Comparison of ENCODE assay signal across 9 cellular contexts in genomic region chr9:95047452-95048224, GRCh38.
DNase-seq lines count a peak whose midpoint lies in the region; ATAC-seq and TF ChIP-seq lines count a peak whose summit lies in the region.
"Had no signal": no experiment of that assay in that cellular context is flagged by ENCODE, and none has a peak within 500 bp of the region (broad histone marks: within the 10 kb centered on the region; RNA-seq: fewer than 3 reads in every experiment).

No MANE protein-coding gene starts in this region.

- no peaks in the 10 kb centered on the region for H4K20me1 ChIP-seq in mammary epithelial cell (ENCODE audit: insufficient read depth, low read length)

- 83% methylated on average over 3 of the region's 3 CpGs for WGBS in mammary epithelial cell (ENCODE audit: low coverage, missing lambda C conversion rate)

- peak overlapping the region; percentile 18 for H3K27ac ChIP-seq in mammary epithelial cell (ENCODE audit: insufficient read depth, low read depth, low read length)
- no peak overlapping the region for H3K27ac ChIP-seq in naive thymus-derived CD4-positive, alpha-beta T cell (ENCODE audit: low read depth, low read length)

- no peak overlapping the region for H2AFZ ChIP-seq in mammary epithelial cell (ENCODE audit: low read depth, low read length)

- peaks cover 65% of the 10 kb centered on the region for H3K79me2 ChIP-seq in mammary epithelial cell (ENCODE audit: insufficient read depth, low read length)

- intact Hi-C loops in mammary epithelial cell (cut with micrococcal nuclease), result loop anchor here (1.0 to 2.0 kb wide), 5 partner anchors 9 to 264 kb away; no protein-coding TSS in a partner anchor
- intact Hi-C loops in naive thymus-derived CD4-positive, alpha-beta T cell (cut with micrococcal nuclease), result loop anchor here in 1 of 2 donors (1.0 kb wide), 1 partner anchor 321 kb away; the partner anchor contains the start of gene AOPEP
- intact Hi-C loops in activated T-helper 2 cell treated with anti-CD3 and anti-CD28 coated beads, Interferon-gamma antibody, Interleukin-2, Interleukin-4, amounts not matched to agents 10 μg/mL and 5 μg/mL and 100 μg/mL, durations not matched to agents 14 hours and 24 hours and 36 hours (cut with micrococcal nuclease), result no loop called here

- H3K9me3 Mint-ChIP-seq in stimulated activated naive CD8-positive, alpha-beta T cell treated with anti-CD3 and anti-CD28 coated beads, Interleukin-15, Interleukin-2, amounts not matched to agents 100 ng/mL and 50 ng/mL, for 24 hours, result no peaks in the 10 kb centered on the region
- no peaks in the 10 kb centered on the region for H3K9me3 Mint-ChIP-seq in naive thymus-derived CD4-positive, alpha-beta T cell
- no peaks in the 10 kb centered on the region for H3K9me3 Mint-ChIP-seq in activated T-helper 2 cell treated with anti-CD3 and anti-CD28 coated beads, Interferon-gamma antibody, Interleukin-2, Interleukin-4, amounts not matched to agents 10 μg/mL and 5 μg/mL and 100 μg/mL, durations not matched to agents 14 hours and 24 hours and 36 hours

- dilution Hi-C loops in mammary epithelial cell (cut with HindIII; ENCODE audit: low sequenced_read_pairs), result no loop called here

- in situ Hi-C loops in mammary epithelial cell (cut with MboI; ENCODE audit: low sequenced_read_pairs in 2 of 2), result no loop called here

- H3K9ac ChIP-seq in mammary epithelial cell (ENCODE audit: insufficient read depth, low read length), result no peak overlapping the region

- H3K4me1 ChIP-seq in mammary epithelial cell (ENCODE audit: insufficient read depth, low read length), result peaks cover 15% of the 10 kb centered on the region
- H3K4me1 ChIP-seq in naive thymus-derived CD4-positive, alpha-beta T cell (ENCODE audit: control insufficient read depth in 2 of 2, insufficient read depth in 2 of 2, low read length in 2 of 2), result peaks cover 0 to 4% of the 10 kb centered on the region in 2 donors
- H3K4me1 ChIP-seq: testis had no signal

- no peak for DNase-seq in stimulated activated naive CD8-positive, alpha-beta T cell treated with anti-CD3 and anti-CD28 coated beads, Interleukin-15, Interleukin-2, amounts not matched to agents 100 U/mL and 50 U/mL, for 24 hours
- DNase-seq in mammary epithelial cell (no peak), SKM-1 (lab: John Stamatoyannopoulos, UW; ENCODE audit: unreplicated experiment) (no peak), middle frontal gyrus (ENCODE audit: extremely low spot score, low spot score) (no peak), NCI-H345 (lab: John Stamatoyannopoulos, UW) (no peak)
- DNase-seq in naive thymus-derived CD4-positive, alpha-beta T cell, result no peak
- no peak for DNase-seq in activated T-helper 2 cell treated with anti-CD3 and anti-CD28 coated beads, Interferon-gamma antibody, Interleukin-2, Interleukin-4, amounts not matched to agents 10 μg/mL and 5 μg/mL and 100 μg/mL, durations not matched to agents 14 hours and 24 hours and 36 hours (ENCODE audit: low spot score)

- BruUV-seq in mammary epithelial cell (replicated peaks; lab: Mats Ljungman, UMichigan), result no TSS peak

- peaks cover 8% of the 10 kb centered on the region for H3K4me1 Mint-ChIP-seq in stimulated activated naive CD8-positive, alpha-beta T cell treated with anti-CD3 and anti-CD28 coated beads, Interleukin-15, Interleukin-2, amounts not matched to agents 100 ng/mL and 50 ng/mL, for 24 hours (ENCODE audit: low read depth)
- H3K4me1 Mint-ChIP-seq in naive thymus-derived CD4-positive, alpha-beta T cell, result peaks cover 0 to 14% (median 10%) of the 10 kb centered on the region in 7 donors
- H3K4me1 Mint-ChIP-seq in activated T-helper 2 cell treated with anti-CD3 and anti-CD28 coated beads, Interferon-gamma antibody, Interleukin-2, Interleukin-4, amounts not matched to agents 10 μg/mL and 5 μg/mL and 100 μg/mL, durations not matched to agents 14 hours and 24 hours and 36 hours (ENCODE audit: low read depth), result peaks cover 10% of the 10 kb centered on the region

- no peaks in the 10 kb centered on the region for H3K36me3 Mint-ChIP-seq in stimulated activated naive CD8-positive, alpha-beta T cell treated with anti-CD3 and anti-CD28 coated beads, Interleukin-15, Interleukin-2, amounts not matched to agents 100 ng/mL and 50 ng/mL, for 24 hours (ENCODE audit: low read depth)
- H3K36me3 Mint-ChIP-seq in naive thymus-derived CD4-positive, alpha-beta T cell, result peaks cover 0 to 10% (median 4%) of the 10 kb centered on the region in 5 donors
- H3K36me3 Mint-ChIP-seq in activated T-helper 2 cell treated with anti-CD3 and anti-CD28 coated beads, Interferon-gamma antibody, Interleukin-2, Interleukin-4, amounts not matched to agents 10 μg/mL and 5 μg/mL and 100 μg/mL, durations not matched to agents 14 hours and 24 hours and 36 hours (ENCODE audit: low read depth), result peaks cover 9% of the 10 kb centered on the region

- TF ChIP-seq CTCF in mammary epithelial cell (conservative IDR thresholded peaks at IDR 0.05 in 1 of 2, IDR thresholded peaks at IDR 0.05 in 1 of 2; ENCODE audit: extremely low read depth in 1 of 2, insufficient read depth in 1 of 2, low read depth in 1 of 2, low read length in 2 of 2), result no peak

- no peaks in the 10 kb centered on the region for H3K27me3 ChIP-seq in mammary epithelial cell (ENCODE audit: insufficient read depth, low read length)
- peaks cover 8 to 9% of the 10 kb centered on the region in 2 donors for H3K27me3 ChIP-seq in naive thymus-derived CD4-positive, alpha-beta T cell (ENCODE audit: control insufficient read depth in 2 of 2, insufficient read depth in 2 of 2, low read length in 2 of 2)
- H3K27me3 ChIP-seq: testis had no signal

- CTCF ChIA-PET in mammary epithelial cell (lab: Charles Lee; ENCODE audit: low non-redundant PET), result no interaction called here
- CTCF ChIA-PET in naive thymus-derived CD4-positive, alpha-beta T cell (lab: Charles Lee), result no interaction called here

- POLR2A ChIA-PET in naive thymus-derived CD4-positive, alpha-beta T cell (lab: Charles Lee), result no interaction called here

- no peak for ATAC-seq in stimulated activated naive CD8-positive, alpha-beta T cell treated with anti-CD3 and anti-CD28 coated beads, Interleukin-15, Interleukin-2, amounts not matched to agents 100 U/mL and 50 U/mL, for 24 hours
- no peak for ATAC-seq in naive thymus-derived CD4-positive, alpha-beta T cell

- no peak overlapping the region for H3K27ac Mint-ChIP-seq in stimulated activated naive CD8-positive, alpha-beta T cell treated with anti-CD3 and anti-CD28 coated beads, Interleukin-15, Interleukin-2, amounts not matched to agents 100 ng/mL and 50 ng/mL, for 24 hours
- no peak overlapping the region for H3K27ac Mint-ChIP-seq in naive thymus-derived CD4-positive, alpha-beta T cell
- no peak overlapping the region for H3K27ac Mint-ChIP-seq in activated T-helper 2 cell treated with anti-CD3 and anti-CD28 coated beads, Interferon-gamma antibody, Interleukin-2, Interleukin-4, amounts not matched to agents 10 μg/mL and 5 μg/mL and 100 μg/mL, durations not matched to agents 14 hours and 24 hours and 36 hours

- peak overlapping the region in 1 of 3 experiments; percentile 12 for H3K4me3 ChIP-seq in mammary epithelial cell (replicated peaks in 1 of 3; ENCODE audit: insufficient read depth in 1 of 3, low read depth in 2 of 3, low read length in 3 of 3)
- H3K4me3 ChIP-seq in naive thymus-derived CD4-positive, alpha-beta T cell (ENCODE audit: low read length), result no peak overlapping the region

- no peaks in the 10 kb centered on the region for H3K36me3 ChIP-seq in mammary epithelial cell (ENCODE audit: insufficient read depth, low read length)
- no peaks in the 10 kb centered on the region for H3K36me3 ChIP-seq in naive thymus-derived CD4-positive, alpha-beta T cell (ENCODE audit: control insufficient read depth in 2 of 3, insufficient read depth in 3 of 3, low read length in 3 of 3)

- peaks cover 32% of the 10 kb centered on the region for H3K27me3 Mint-ChIP-seq in stimulated activated naive CD8-positive, alpha-beta T cell treated with anti-CD3 and anti-CD28 coated beads, Interleukin-15, Interleukin-2, amounts not matched to agents 100 ng/mL and 50 ng/mL, for 24 hours
- peaks cover 20 to 42% (median 24%) of the 10 kb centered on the region in 5 donors for H3K27me3 Mint-ChIP-seq in naive thymus-derived CD4-positive, alpha-beta T cell
- H3K27me3 Mint-ChIP-seq in activated T-helper 2 cell treated with anti-CD3 and anti-CD28 coated beads, Interferon-gamma antibody, Interleukin-2, Interleukin-4, amounts not matched to agents 10 μg/mL and 5 μg/mL and 100 μg/mL, durations not matched to agents 14 hours and 24 hours and 36 hours (ENCODE audit: low read depth), result peaks cover 33% of the 10 kb centered on the region

- H3K4me2 ChIP-seq in mammary epithelial cell (ENCODE audit: insufficient read depth, low read depth, low read length), result no peak overlapping the region

- H3K9me3 ChIP-seq in mammary epithelial cell (replicated peaks; ENCODE audit: insufficient read depth, low read length), result no peaks in the 10 kb centered on the region
- no peaks in the 10 kb centered on the region for H3K9me3 ChIP-seq in naive thymus-derived CD4-positive, alpha-beta T cell (ENCODE audit: control insufficient read depth in 2 of 3, low read length in 3 of 3)
- H3K9me3 ChIP-seq: testis had no signal

- H3K4me3 Mint-ChIP-seq in stimulated activated naive CD8-positive, alpha-beta T cell treated with anti-CD3 and anti-CD28 coated beads, Interleukin-15, Interleukin-2, amounts not matched to agents 100 ng/mL and 50 ng/mL, for 24 hours, result peak overlapping the region; percentile 40
- peak overlapping the region; percentile 28 to 85 (median 76) for H3K4me3 Mint-ChIP-seq in naive thymus-derived CD4-positive, alpha-beta T cell
- H3K4me3 Mint-ChIP-seq in activated T-helper 2 cell treated with anti-CD3 and anti-CD28 coated beads, Interferon-gamma antibody, Interleukin-2, Interleukin-4, amounts not matched to agents 10 μg/mL and 5 μg/mL and 100 μg/mL, durations not matched to agents 14 hours and 24 hours and 36 hours (ENCODE audit: low read depth), result no peak overlapping the region
